ENCODE assay signal across 8 cellular contexts in genomic region chr15:23648920-23649515, GRCh38. TPM values are rescaled to one million over a fixed set of nuclear protein-coding genes. Genes with fewer than 3 reads are reported as not detected.
DNase-seq lines count a peak whose midpoint lies in the region; ATAC-seq and TF ChIP-seq lines count a peak whose summit lies in the region.

No MANE protein-coding gene starts in this region.

- H3K36me3 ChIP-seq in osteoblast (ENCODE audit: insufficient read depth, low read length): no peaks in the 10 kb centered on the region

- peak; percentile 61 for DNase-seq in NCI-H2227 (lab: John Stamatoyannopoulos, UW; ENCODE audit: unreplicated experiment)
- DNase-seq in NCI-H2227 treated with DMSO at 0.1 percent for 48 hours (lab: John Stamatoyannopoulos, UW): no peak
- peak; percentile 21 for DNase-seq in NCI-H1092 treated with DMSO at 0.1 percent for 48 hours (lab: John Stamatoyannopoulos, UW)
- peak; percentile 6 for DNase-seq in dermis blood vessel endothelial cell
- peak; percentile 87 for DNase-seq in osteoblast (ENCODE audit: insufficient read length, low spot score, missing footprints)
- no peak for DNase-seq in NK-92 treated with Interleukin-12 subunit alpha and Interleukin-12 subunit beta, amount 100 ng/mL, for 24 hours (lab: John Stamatoyannopoulos, UW)

- ATAC-seq in GM19023 (IDR thresholded peaks at IDR 0.05; ENCODE audit: unreplicated experiment) (no peak), GM18870 (IDR thresholded peaks at IDR 0.05; ENCODE audit: unreplicated experiment) (no peak)

- H3K4me1 ChIP-seq in osteoblast (ENCODE audit: insufficient read depth, low read length): no peaks in the 10 kb centered on the region

- no peak overlapping the region for H3K4me3 ChIP-seq in osteoblast (ENCODE audit: insufficient read depth, low read length)

- H4K20me1 ChIP-seq in osteoblast (ENCODE audit: insufficient read depth, low read length): no peaks in the 10 kb centered on the region

- TF ChIP-seq CTCF in osteoblast (IDR thresholded peaks at IDR 0.05; ENCODE audit: extremely low read depth, low read depth, low read length): peak; percentile 47

- no peak overlapping the region for H2AFZ ChIP-seq in osteoblast (ENCODE audit: low read length)

- H3K79me2 ChIP-seq in osteoblast (ENCODE audit: insufficient read depth, low read length): no peaks in the 10 kb centered on the region

- no peaks in the 10 kb centered on the region for H3K9me3 ChIP-seq in osteoblast (ENCODE audit: low read depth, low read length)

- H3K4me2 ChIP-seq in osteoblast (ENCODE audit: insufficient read depth, low read length): no peak overlapping the region

- no peak overlapping the region for H3K27ac ChIP-seq in osteoblast (ENCODE audit: low read depth, low read length)

- no peaks in the 10 kb centered on the region for H3K27me3 ChIP-seq in osteoblast (ENCODE audit: insufficient read depth, low read length)

RNA-seq across cellular contexts. Expression of gene MAGEL2, which starts 1.4 kb away (rescaled TPM):
- under 0.01 TPM in 1 of 2 replicates, not detected in the other for total RNA-seq in dermis blood vessel endothelial cell
- total RNA-seq in osteoblast: not detected in 2 replicates

RNA-seq across cellular contexts. Expression of gene NDN, which starts 38.1 kb away (rescaled TPM):
- total RNA-seq in dermis blood vessel endothelial cell (11.9 and 40.3 TPM in 2 replicates), osteoblast (34.7 and 51.9 TPM in 2 replicates)

Comparison
In these comparisons a context has a peak if more than half of its experiments do, and no peak if none do; other contexts are left out.
1. DNase-seq: peak in NCI-H2227 (single experiment), NCI-H1092 treated with DMSO at 0.1 percent for 48 hours (single experiment), dermis blood vessel endothelial cell (single experiment) and osteoblast (single experiment); none in NCI-H2227 treated with DMSO at 0.1 percent for 48 hours (single experiment) and NK-92 treated with Interleukin-12 subunit alpha and Interleukin-12 subunit beta, amount 100 ng/mL, for 24 hours (single experiment).